Comparison of ENCODE assay signal across 19 cellular contexts in genomic region chr10:131843881-131844284, GRCh38. TPM values are rescaled to one million over a fixed set of nuclear protein-coding genes. Genes with fewer than 3 reads are reported as not detected.
DNase-seq lines count a peak whose midpoint lies in the region; ATAC-seq and TF ChIP-seq lines count a peak whose summit lies in the region.
"Had no signal": no experiment of that assay in that cellular context is flagged by ENCODE, and none has a peak within 500 bp of the region (broad histone marks: within the 10 kb centered on the region; RNA-seq: fewer than 3 reads in every experiment).

No MANE protein-coding gene starts in this region.

- ATAC-seq in activated naive CD8-positive, alpha-beta T cell treated with anti-CD3 and anti-CD28 coated beads, Interleukin-2, amount 10 ng/mL, durations not matched to agents 7 days and 5 days (ENCODE audit: low read depth): no peak
- ATAC-seq in activated naive CD8-positive, alpha-beta T cell treated with anti-CD3 and anti-CD28 coated beads, Interleukin-2, amount 50 U/mL, for 24 hours: no peak
- no peak for ATAC-seq in upper lobe of left lung (ENCODE audit: low FRiP score in 2 of 2)
- no peak for ATAC-seq in HG03520 (IDR thresholded peaks at IDR 0.05; ENCODE audit: unreplicated experiment)
- ATAC-seq in GM21447 (IDR thresholded peaks at IDR 0.05; ENCODE audit: unreplicated experiment): no peak
- ATAC-seq: GM12878, HepG2 had no signal

- H4K91ac ChIP-seq in neuronal stem cell (ENCODE audit: low read depth, low read length, poor library complexity): no peak overlapping the region

- H3K36me3 ChIP-seq in neuronal stem cell (replicated peaks in 1 of 2; ENCODE audit: control insufficient read depth in 2 of 2, insufficient read depth in 2 of 2, low read length in 2 of 2) (peaks cover 0 to 4% of the 10 kb centered on the region in 2 donors), upper lobe of left lung (no peaks in the 10 kb centered on the region)

- peak; percentile 10 for DNase-seq in activated naive CD8-positive, alpha-beta T cell treated with anti-CD3 and anti-CD28 coated beads, Interleukin-2, amount 10 ng/mL, durations not matched to agents 7 days and 5 days
- DNase-seq in activated naive CD8-positive, alpha-beta T cell treated with anti-CD3 and anti-CD28 coated beads, Interleukin-2, amount 50 U/mL, for 24 hours: no peak
- DNase-seq in coronary artery (ENCODE audit: low spot score) (peak; percentile 62), neuronal stem cell (ENCODE audit: low spot score) (no peak), upper lobe of left lung (peak; percentile 19 to 59)
- DNase-seq in effector CD8-positive, alpha-beta T cell (lab: John Stamatoyannopoulos, UW): no peak
- DNase-seq: CD4-positive, alpha-beta memory T cell; DMS53; EL; GOT3; KBM-7; NCI-H1694 treated with DMSO at 0.1 percent for 48 hours; NCI-H510A; NCI-H82; OCI-M1 had no signal

- H3K4me1 ChIP-seq in neuronal stem cell (ENCODE audit: control insufficient read depth in 2 of 2, insufficient read depth in 1 of 2, low read depth in 1 of 2, low read length in 2 of 2): peaks cover 0 to 5% of the 10 kb centered on the region in 2 donors
- no peaks in the 10 kb centered on the region for H3K4me1 ChIP-seq in upper lobe of left lung

- POLR2A ChIA-PET in activated naive CD8-positive, alpha-beta T cell treated with anti-CD3 and anti-CD28 coated beads, Interleukin-2, amount 10 ng/mL, durations not matched to agents 7 days and 5 days (lab: Charles Lee): no interaction called here

- no peak overlapping the region for H3K4me3 Mint-ChIP-seq in activated naive CD8-positive, alpha-beta T cell treated with anti-CD3 and anti-CD28 coated beads, Interleukin-2, amount 10 ng/mL, durations not matched to agents 7 days and 5 days
- no peak overlapping the region for H3K4me3 Mint-ChIP-seq in activated naive CD8-positive, alpha-beta T cell treated with anti-CD3 and anti-CD28 coated beads, Interleukin-2, amount 50 U/mL, for 24 hours
- H3K4me3 Mint-ChIP-seq: CD4-positive, alpha-beta memory T cell had no signal

- H3K27me3 ChIP-seq in neuronal stem cell (ENCODE audit: control insufficient read depth in 3 of 3, insufficient read depth in 3 of 3, low read depth in 1 of 3, low read length in 3 of 3) (peaks cover 0 to 2% (median 0%) of the 10 kb centered on the region in 3 experiments), upper lobe of left lung (no peaks in the 10 kb centered on the region)

- H3K4ac ChIP-seq in neuronal stem cell (ENCODE audit: low read length): no peak overlapping the region

- no peak overlapping the region for H3K4me2 ChIP-seq in neuronal stem cell (ENCODE audit: insufficient read depth, low read length, poor library complexity, severe bottlenecking)

- H3K27ac ChIP-seq in coronary artery: no peak overlapping the region
- no peak overlapping the region for H3K27ac ChIP-seq in neuronal stem cell (replicated peaks; ENCODE audit: low read length)
- no peak overlapping the region for H3K27ac ChIP-seq in upper lobe of left lung

- H3K9me3 Mint-ChIP-seq in activated naive CD8-positive, alpha-beta T cell treated with anti-CD3 and anti-CD28 coated beads, Interleukin-2, amount 10 ng/mL, durations not matched to agents 7 days and 5 days: no peaks in the 10 kb centered on the region
- no peaks in the 10 kb centered on the region for H3K9me3 Mint-ChIP-seq in activated naive CD8-positive, alpha-beta T cell treated with anti-CD3 and anti-CD28 coated beads, Interleukin-2, amount 50 U/mL, for 24 hours
- H3K9me3 Mint-ChIP-seq: CD4-positive, alpha-beta memory T cell had no signal

- H3K36me3 Mint-ChIP-seq in activated naive CD8-positive, alpha-beta T cell treated with anti-CD3 and anti-CD28 coated beads, Interleukin-2, amount 10 ng/mL, durations not matched to agents 7 days and 5 days: no peaks in the 10 kb centered on the region
- no peaks in the 10 kb centered on the region for H3K36me3 Mint-ChIP-seq in activated naive CD8-positive, alpha-beta T cell treated with anti-CD3 and anti-CD28 coated beads, Interleukin-2, amount 50 U/mL, for 24 hours (ENCODE audit: low read depth)
- H3K36me3 Mint-ChIP-seq: CD4-positive, alpha-beta memory T cell had no signal

- H3K14ac ChIP-seq in neuronal stem cell (ENCODE audit: low read length): peak overlapping the region; percentile 6

- H3K9me3 ChIP-seq in neuronal stem cell (replicated peaks in 1 of 2; ENCODE audit: control insufficient read depth in 2 of 2, insufficient read depth in 1 of 2, low read depth in 1 of 2, low read length in 2 of 2): peaks cover 0 to 5% of the 10 kb centered on the region in 2 donors
- no peaks in the 10 kb centered on the region for H3K9me3 ChIP-seq in upper lobe of left lung

- H2BK5ac ChIP-seq in neuronal stem cell (ENCODE audit: low read length): no peak overlapping the region

- H2AK5ac ChIP-seq in neuronal stem cell (ENCODE audit: low read depth, low read length): peak overlapping the region; percentile 14

- no peak for TF ChIP-seq EP300 in upper lobe of left lung (IDR thresholded peaks at IDR 0.05)

- H2BK120ac ChIP-seq in neuronal stem cell (ENCODE audit: low read depth, low read length): no peak overlapping the region

- no peak for TF ChIP-seq POLR2A in upper lobe of left lung (IDR thresholded peaks at IDR 0.05)

- H2BK15ac ChIP-seq in neuronal stem cell (ENCODE audit: low read length): no peak overlapping the region

- no peak overlapping the region for H3K4me3 ChIP-seq in coronary artery
- H3K4me3 ChIP-seq in neuronal stem cell (ENCODE audit: low read length in 2 of 2): no peak overlapping the region
- no peak overlapping the region for H3K4me3 ChIP-seq in upper lobe of left lung
- H3K4me3 ChIP-seq: GM12878 had no signal

- no peak overlapping the region for H4K8ac ChIP-seq in neuronal stem cell (ENCODE audit: low read depth, low read length)

- no peak overlapping the region for H2AFZ ChIP-seq in neuronal stem cell (ENCODE audit: low read length)

- no peak for TF ChIP-seq CTCF in coronary artery (IDR thresholded peaks at IDR 0.05)
- TF ChIP-seq CTCF in upper lobe of left lung (IDR thresholded peaks at IDR 0.05): no peak

- no peak overlapping the region for H2BK12ac ChIP-seq in neuronal stem cell (ENCODE audit: low read length)

- H3K4me1 Mint-ChIP-seq in activated naive CD8-positive, alpha-beta T cell treated with anti-CD3 and anti-CD28 coated beads, Interleukin-2, amount 10 ng/mL, durations not matched to agents 7 days and 5 days: no peaks in the 10 kb centered on the region
- H3K4me1 Mint-ChIP-seq in activated naive CD8-positive, alpha-beta T cell treated with anti-CD3 and anti-CD28 coated beads, Interleukin-2, amount 50 U/mL, for 24 hours: no peaks in the 10 kb centered on the region
- H3K4me1 Mint-ChIP-seq: CD4-positive, alpha-beta memory T cell had no signal

- H3K27ac Mint-ChIP-seq in activated naive CD8-positive, alpha-beta T cell treated with anti-CD3 and anti-CD28 coated beads, Interleukin-2, amount 10 ng/mL, durations not matched to agents 7 days and 5 days: no peak overlapping the region
- H3K27ac Mint-ChIP-seq in activated naive CD8-positive, alpha-beta T cell treated with anti-CD3 and anti-CD28 coated beads, Interleukin-2, amount 50 U/mL, for 24 hours: no peak overlapping the region
- H3K27ac Mint-ChIP-seq: CD4-positive, alpha-beta memory T cell had no signal

- H3K9ac ChIP-seq in neuronal stem cell (ENCODE audit: low read depth, low read length, poor library complexity): no peak overlapping the region

- peak overlapping the region; percentile 25 for H3K18ac ChIP-seq in neuronal stem cell (ENCODE audit: low read length)

- peak overlapping the region; percentile 44 for H3K23ac ChIP-seq in neuronal stem cell (ENCODE audit: low read depth, low read length, poor library complexity)

- WGBS in neuronal stem cell (ENCODE audit: extremely low coverage in 2 of 2, insufficient read length in 2 of 2, insufficient replicate concordance in 1 of 2), 2 donors: no CpG with 5 or more reads among the region's 16 CpGs
- WGBS in upper lobe of left lung, 2 donors: 86 to 95% methylated on average over 8 to 13 of the region's 16 CpGs

- H3K79me1 ChIP-seq in neuronal stem cell (ENCODE audit: low read depth, low read length): peaks cover 3% of the 10 kb centered on the region

- no peaks in the 10 kb centered on the region for H3K27me3 Mint-ChIP-seq in activated naive CD8-positive, alpha-beta T cell treated with anti-CD3 and anti-CD28 coated beads, Interleukin-2, amount 10 ng/mL, durations not matched to agents 7 days and 5 days
- H3K27me3 Mint-ChIP-seq in activated naive CD8-positive, alpha-beta T cell treated with anti-CD3 and anti-CD28 coated beads, Interleukin-2, amount 50 U/mL, for 24 hours: no peaks in the 10 kb centered on the region
- H3K27me3 Mint-ChIP-seq: CD4-positive, alpha-beta memory T cell had no signal

RNA-seq across cellular contexts. Expression of gene PPP2R2D, which starts 56.9 kb away (rescaled TPM):
- 10 to 100 TPM; 39.9 to 45.6 TPM for total RNA-seq in activated naive CD8-positive, alpha-beta T cell treated with anti-CD3 and anti-CD28 coated beads, Interleukin-2, amount 10 ng/mL, durations not matched to agents 7 days and 5 days
- polyA plus RNA-seq in neuronal stem cell (2013, experiment 1 of 2): 26.3 TPM
- 26.5 TPM for polyA plus RNA-seq in neuronal stem cell (2013, experiment 2 of 2)
- total RNA-seq in upper lobe of left lung: 10 to 100 TPM; 20.5 to 60.8 (median 28.7) TPM

Comparison
In these comparisons a context has a peak if more than half of its experiments do, and no peak if none do; other contexts are left out.
1. DNase-seq: peak in activated naive CD8-positive, alpha-beta T cell treated with anti-CD3 and anti-CD28 coated beads, Interleukin-2, amount 10 ng/mL, durations not matched to agents 7 days and 5 days (single experiment), coronary artery (single experiment) and upper lobe of left lung (2 of 2); none in activated naive CD8-positive, alpha-beta T cell treated with anti-CD3 and anti-CD28 coated beads, Interleukin-2, amount 50 U/mL, for 24 hours (single experiment), neuronal stem cell (single experiment) and effector CD8-positive, alpha-beta T cell (single experiment).